13 cellular contexts compared by ENCODE assay signal in genomic region chr17:46139365-46140210, GRCh38. TPM values are rescaled to one million over a fixed set of nuclear protein-coding genes. Genes with fewer than 3 reads are reported as not detected.
DNase-seq lines count a peak whose midpoint lies in the region; ATAC-seq and TF ChIP-seq lines count a peak whose summit lies in the region.
"Had no signal": no experiment of that assay in that cellular context is flagged by ENCODE, and none has a peak within 500 bp of the region (broad histone marks: within the 10 kb centered on the region; RNA-seq: fewer than 3 reads in every experiment).

No MANE protein-coding gene starts in this region.

- H4K20me1 ChIP-seq in OCI-LY3 (ENCODE audit: insufficient read depth, low read length): peaks cover 97% of the 10 kb centered on the region

- H3K4me3 Mint-ChIP-seq in activated T-cell treated with anti-CD3 and anti-CD28 coated beads, Interleukin-2, amount 50 U/mL, for 4 hours: peak overlapping the region; percentile 19
- peak overlapping the region; percentile 20 to 49 for H3K4me3 Mint-ChIP-seq in effector memory CD8-positive, alpha-beta T cell
- H3K4me3 Mint-ChIP-seq in stimulated activated naive B cell treated with anti-CD40 and anti-IgM and Interleukin-4, amounts not matched to agents 10 μg/mL and 1 μg/mL and 100 μg/mL, for 72 hours: peak overlapping the region; percentile 54 to 56

- no peaks in the 10 kb centered on the region for H3K27me3 Mint-ChIP-seq in activated T-cell treated with anti-CD3 and anti-CD28 coated beads, Interleukin-2, amount 50 U/mL, for 4 hours (ENCODE audit: low read depth)
- no peaks in the 10 kb centered on the region for H3K27me3 Mint-ChIP-seq in effector memory CD8-positive, alpha-beta T cell
- no peaks in the 10 kb centered on the region for H3K27me3 Mint-ChIP-seq in stimulated activated naive B cell treated with anti-CD40 and anti-IgM and Interleukin-4, amounts not matched to agents 10 μg/mL and 1 μg/mL and 100 μg/mL, for 72 hours

- ATAC-seq in activated T-cell treated with anti-CD3 and anti-CD28 coated beads, Interleukin-2, amount 50 U/mL, for 4 hours: no peak
- ATAC-seq in effector memory CD8-positive, alpha-beta T cell (replicated peaks): no peak
- peak; percentile 41 to 60 for ATAC-seq in stimulated activated naive B cell treated with anti-CD40 and anti-IgM and Interleukin-4, amounts not matched to agents 10 μg/mL and 1 μg/mL and 100 μg/mL, for 72 hours (replicated peaks)
- ATAC-seq in HG02642 (IDR thresholded peaks at IDR 0.05; ENCODE audit: poor library complexity, unreplicated experiment): no peak
- no peak for ATAC-seq in activated naive CD4-positive, alpha-beta T cell treated with anti-CD3 and anti-CD28 coated beads, Interleukin-2, amount 50 U/mL, for 72 hours

- H3K36me3 ChIP-seq in OCI-LY3 (replicated peaks; ENCODE audit: low read depth, low read length): no peaks in the 10 kb centered on the region
- H3K36me3 ChIP-seq: Peyer's patch, stomach had no signal

- TF ChIP-seq CTCF in OCI-LY3 (IDR thresholded peaks at IDR 0.05; ENCODE audit: low read depth, low read length): no peak

- no peak overlapping the region for H3K27ac ChIP-seq in OCI-LY3 (ENCODE audit: low read length)
- H3K27ac ChIP-seq: stomach had no signal

- H3K9me3 Mint-ChIP-seq in activated T-cell treated with anti-CD3 and anti-CD28 coated beads, Interleukin-2, amount 50 U/mL, for 4 hours: no peaks in the 10 kb centered on the region
- no peaks in the 10 kb centered on the region for H3K9me3 Mint-ChIP-seq in effector memory CD8-positive, alpha-beta T cell
- no peaks in the 10 kb centered on the region for H3K9me3 Mint-ChIP-seq in stimulated activated naive B cell treated with anti-CD40 and anti-IgM and Interleukin-4, amounts not matched to agents 10 μg/mL and 1 μg/mL and 100 μg/mL, for 72 hours
- H3K9me3 Mint-ChIP-seq in activated naive CD4-positive, alpha-beta T cell treated with anti-CD3 and anti-CD28 coated beads, Interleukin-2, amount 50 U/mL, for 72 hours: no peaks in the 10 kb centered on the region
- H3K9me3 Mint-ChIP-seq: activated T-helper 2 cell treated with anti-CD3 and anti-CD28 coated beads, Interferon-gamma antibody, Interleukin-2, Interleukin-4, amounts not matched to agents 10 μg/mL and 5 μg/mL and 100 μg/mL, durations not matched to agents 14 hours and 24 hours and 36 hours had no signal

- H3K79me2 ChIP-seq in OCI-LY3 (ENCODE audit: low read length): peaks cover 95% of the 10 kb centered on the region

- H3K4me3 ChIP-seq in OCI-LY3 (ENCODE audit: low read length): no peak overlapping the region
- H3K4me3 ChIP-seq: Peyer's patch, stomach had no signal

- no peak overlapping the region for H2AFZ ChIP-seq in OCI-LY3 (ENCODE audit: low read depth, low read length)

- no peak for DNase-seq in activated T-cell treated with anti-CD3 and anti-CD28 coated beads, Interleukin-2, amount 50 U/mL, for 4 hours
- DNase-seq in activated T-cell treated with anti-CD3 and anti-CD28 coated beads, Interleukin-2, amount 50 U/mL, for 1 hour: no peak
- no peak for DNase-seq in effector memory CD8-positive, alpha-beta T cell
- DNase-seq in stimulated activated naive B cell treated with anti-CD40 and anti-IgM and Interleukin-4, amounts not matched to agents 10 μg/mL and 1 μg/mL and 100 μg/mL, for 72 hours: no peak
- no peak for DNase-seq in GM19238 (ENCODE audit: insufficient read length, low spot score)
- DNase-seq in activated naive CD4-positive, alpha-beta T cell treated with anti-CD3 and anti-CD28 coated beads, Interleukin-2, amount 50 U/mL, for 72 hours (ENCODE audit: low spot score in 2 of 2): no peak
- DNase-seq: NCI-H187, nucleus accumbens, Peyer's patch, stomach had no signal

- no peaks in the 10 kb centered on the region for H3K27me3 ChIP-seq in OCI-LY3 (ENCODE audit: low read depth, low read length)
- H3K27me3 ChIP-seq: Peyer's patch, stomach had no signal

- no peak overlapping the region for H3K9ac ChIP-seq in OCI-LY3 (ENCODE audit: low read length)

- peak overlapping the region; percentile 28 for H3K4me2 ChIP-seq in OCI-LY3 (ENCODE audit: low read length)

- peaks cover 94% of the 10 kb centered on the region for H3K4me1 Mint-ChIP-seq in activated T-cell treated with anti-CD3 and anti-CD28 coated beads, Interleukin-2, amount 50 U/mL, for 4 hours (ENCODE audit: low read depth)
- peaks cover 70 to 91% of the 10 kb centered on the region in 2 donors for H3K4me1 Mint-ChIP-seq in effector memory CD8-positive, alpha-beta T cell (ENCODE audit: low read depth in 2 of 2)
- H3K4me1 Mint-ChIP-seq in stimulated activated naive B cell treated with anti-CD40 and anti-IgM and Interleukin-4, amounts not matched to agents 10 μg/mL and 1 μg/mL and 100 μg/mL, for 72 hours: peaks cover 66 to 91% of the 10 kb centered on the region in 2 donors

- peaks cover 57% of the 10 kb centered on the region for H3K4me1 ChIP-seq in OCI-LY3 (ENCODE audit: low read length)

- H3K9me3 ChIP-seq in OCI-LY3 (ENCODE audit: insufficient read depth, low read length): no peaks in the 10 kb centered on the region
- H3K9me3 ChIP-seq: Peyer's patch, stomach had no signal

- H3K27ac Mint-ChIP-seq in effector memory CD8-positive, alpha-beta T cell: peak overlapping the region; percentile 42 to 75
- peak overlapping the region; percentile 39 for H3K27ac Mint-ChIP-seq in stimulated activated naive B cell treated with anti-CD40 and anti-IgM and Interleukin-4, amounts not matched to agents 10 μg/mL and 1 μg/mL and 100 μg/mL, for 72 hours
- no peak overlapping the region for H3K27ac Mint-ChIP-seq in activated naive CD4-positive, alpha-beta T cell treated with anti-CD3 and anti-CD28 coated beads, Interleukin-2, amount 50 U/mL, for 72 hours
- H3K27ac Mint-ChIP-seq: activated T-helper 2 cell treated with anti-CD3 and anti-CD28 coated beads, Interferon-gamma antibody, Interleukin-2, Interleukin-4, amounts not matched to agents 10 μg/mL and 5 μg/mL and 100 μg/mL, durations not matched to agents 14 hours and 24 hours and 36 hours had no signal

- peaks cover 9% of the 10 kb centered on the region for H3K36me3 Mint-ChIP-seq in activated T-cell treated with anti-CD3 and anti-CD28 coated beads, Interleukin-2, amount 50 U/mL, for 4 hours (ENCODE audit: insufficient read depth)
- peaks cover 14% of the 10 kb centered on the region for H3K36me3 Mint-ChIP-seq in effector memory CD8-positive, alpha-beta T cell (ENCODE audit: insufficient read depth)
- peaks cover 13 to 25% of the 10 kb centered on the region in 2 donors for H3K36me3 Mint-ChIP-seq in stimulated activated naive B cell treated with anti-CD40 and anti-IgM and Interleukin-4, amounts not matched to agents 10 μg/mL and 1 μg/mL and 100 μg/mL, for 72 hours
- no peaks in the 10 kb centered on the region for H3K36me3 Mint-ChIP-seq in activated naive CD4-positive, alpha-beta T cell treated with anti-CD3 and anti-CD28 coated beads, Interleukin-2, amount 50 U/mL, for 72 hours

RNA-seq across cellular contexts. Expression of gene KANSL1, which starts 53.6 kb away (rescaled TPM):
- 10 to 100 TPM; 44.1 to 58.1 (median 47.7) TPM for total RNA-seq in activated T-cell treated with anti-CD3 and anti-CD28 coated beads, Interleukin-2, amount 50 U/mL, for 4 hours
- total RNA-seq in activated naive CD4-positive, alpha-beta T cell treated with anti-CD3 and anti-CD28 coated beads, Interleukin-2, amount 50 U/mL, for 72 hours: 10 to 100 TPM; 74.7 to 87.3 TPM

Comparison
In these comparisons a context has a peak if more than half of its experiments do, and no peak if none do; other contexts are left out.
1. ATAC-seq: peak in stimulated activated naive B cell treated with anti-CD40 and anti-IgM and Interleukin-4, amounts not matched to agents 10 μg/mL and 1 μg/mL and 100 μg/mL, for 72 hours (2 of 2); none in activated T-cell treated with anti-CD3 and anti-CD28 coated beads, Interleukin-2, amount 50 U/mL, for 4 hours (0 of 2), effector memory CD8-positive, alpha-beta T cell (single experiment), HG02642 (single experiment) and activated naive CD4-positive, alpha-beta T cell treated with anti-CD3 and anti-CD28 coated beads, Interleukin-2, amount 50 U/mL, for 72 hours (0 of 2).
2. H3K27ac Mint-ChIP-seq: peak in effector memory CD8-positive, alpha-beta T cell (2 of 2) and stimulated activated naive B cell treated with anti-CD40 and anti-IgM and Interleukin-4, amounts not matched to agents 10 μg/mL and 1 μg/mL and 100 μg/mL, for 72 hours (single experiment); none in activated naive CD4-positive, alpha-beta T cell treated with anti-CD3 and anti-CD28 coated beads, Interleukin-2, amount 50 U/mL, for 72 hours (0 of 2).
3. Peak in every context shown above with its lines, with median percentiles within 50 percentile points of each other: H3K4me3 Mint-ChIP-seq.